ENCODE assay signal across 1 cellular context in genomic region chr3:34268032-34268760, GRCh38.
TF ChIP-seq lines count a peak whose summit lies in the region.

No MANE protein-coding gene starts in this region.

TF ChIP-seq in K562, 482 proteins besides CTCF, POLR2A, EP300 and RAD21 (continued from another document):
- TF ChIP-seq JUND (IDR thresholded peaks at IDR 0.05; ENCODE audit: borderline replicate concordance, low read depth, low read length) (no peak), JUND (tag; IDR thresholded peaks at IDR 0.05; ENCODE audit: borderline replicate concordance, low read depth, low read length) (peak; percentile 58; the same call in 1 of the 3 replicates), HMG20A (CRISPR knock-in tag; conservative IDR thresholded peaks at IDR 0.05) (no peak), CBFA2T3 (IDR thresholded peaks at IDR 0.05) (peak; percentile 40; the same call in 1 of the 2 replicates), ZFP1 (CRISPR knock-in tag; IDR thresholded peaks at IDR 0.05) (no peak), KAT8 (IDR thresholded peaks at IDR 0.05; ENCODE audit: low read depth) (no peak), FOSL1 (tag; conservative IDR thresholded peaks at IDR 0.05) (peak; percentile 88), POLR3A (IDR thresholded peaks at IDR 0.05; ENCODE audit: borderline replicate concordance, extremely low read depth, insufficient read depth, insufficient read length) (no peak), ZSCAN32 (CRISPR knock-in tag; IDR thresholded peaks at IDR 0.05) (no peak), TFAP4 (CRISPR knock-in tag; IDR thresholded peaks at IDR 0.05; ENCODE audit: borderline replicate concordance) (no peak), STAT5B (CRISPR knock-in tag; IDR thresholded peaks at IDR 0.05) (no peak), CBFB (CRISPR knock-in tag; IDR thresholded peaks at IDR 0.05) (no peak), RBM25 (IDR thresholded peaks at IDR 0.05; ENCODE audit: low read depth, low read length, severe bottlenecking) (no peak), POLR2G (IDR thresholded peaks at IDR 0.05; ENCODE audit: low read depth, low read length) (no peak), SMARCA5 (IDR thresholded peaks at IDR 0.05) (no peak), PHF8 (IDR thresholded peaks at IDR 0.05; ENCODE audit: borderline replicate concordance, low read length) (no peak), NR1H2 (CRISPR knock-in tag; IDR thresholded peaks at IDR 0.05) (no peak), GABPA (tag; conservative IDR thresholded peaks at IDR 0.05; ENCODE audit: low read depth) (no peak), SAP30 (IDR thresholded peaks at IDR 0.05; ENCODE audit: borderline replicate concordance, insufficient read depth, low read depth, low read length, poor library complexity, severe bottlenecking) (no peak), CREB5 (CRISPR knock-in tag; IDR thresholded peaks at IDR 0.05) (no peak), ERF (CRISPR knock-in tag; IDR thresholded peaks at IDR 0.05) (no peak), TCF3 (CRISPR knock-in tag; IDR thresholded peaks at IDR 0.05) (peak; percentile 73), CUX1 (CRISPR knock-in tag; IDR thresholded peaks at IDR 0.05) (no peak), MAFK (IDR thresholded peaks at IDR 0.05; ENCODE audit: low read length) (no peak), MCM5 (IDR thresholded peaks at IDR 0.05; ENCODE audit: low read depth) (no peak), PRMT5 (CRISPR knock-in tag; IDR thresholded peaks at IDR 0.05) (no peak)
- TF ChIP-seq, protein P1, sequence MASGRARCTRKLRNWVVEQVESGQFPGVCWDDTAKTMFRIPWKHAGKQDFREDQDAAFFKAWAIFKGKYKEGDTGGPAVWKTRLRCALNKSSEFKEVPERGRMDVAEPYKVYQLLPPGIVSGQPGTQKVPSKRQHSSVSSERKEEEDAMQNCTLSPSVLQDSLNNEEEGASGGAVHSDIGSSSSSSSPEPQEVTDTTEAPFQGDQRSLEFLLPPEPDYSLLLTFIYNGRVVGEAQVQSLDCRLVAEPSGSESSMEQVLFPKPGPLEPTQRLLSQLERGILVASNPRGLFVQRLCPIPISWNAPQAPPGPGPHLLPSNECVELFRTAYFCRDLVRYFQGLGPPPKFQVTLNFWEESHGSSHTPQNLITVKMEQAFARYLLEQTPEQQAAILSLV (tag; IDR thresholded peaks at IDR 0.05) = no peak
